ENCODE assay signal across 11 cellular contexts in the genomic region with DNA sequence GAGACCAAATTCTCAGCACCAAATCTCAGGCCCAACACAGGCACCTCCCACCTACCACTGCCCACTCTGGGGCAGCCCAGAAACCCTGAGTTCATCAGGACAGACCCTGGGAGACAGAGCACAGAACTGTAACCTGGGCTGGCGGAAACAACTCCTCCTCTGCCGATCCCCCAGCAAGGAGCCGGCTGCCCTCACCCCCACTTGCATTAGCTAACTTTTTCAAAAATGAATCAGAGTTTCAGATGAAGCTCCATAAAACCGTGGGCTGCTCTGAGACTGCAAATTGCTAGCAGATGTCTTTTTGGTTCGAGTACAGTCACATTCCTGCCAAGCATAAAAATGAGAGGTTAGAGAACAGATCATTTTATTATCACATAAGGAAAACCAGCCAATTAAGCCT.
DNase-seq lines count a peak whose midpoint lies in the region; ATAC-seq and TF ChIP-seq lines count a peak whose summit lies in the region.
"Had no signal": no experiment of that assay in that cellular context is flagged by ENCODE, and none has a peak within 500 bp of the region (broad histone marks: within the 10 kb centered on the region; RNA-seq: fewer than 3 reads in every experiment).

No MANE protein-coding gene starts in this region.

- peaks cover 3 to 5% of the 10 kb centered on the region in 2 donors for H3K4me1 ChIP-seq in uterus

- no peaks in the 10 kb centered on the region for H3K27me3 ChIP-seq in uterus

- H3K4me3 ChIP-seq in uterus: no peak overlapping the region

- H3K9me3 ChIP-seq in uterus: no peaks in the 10 kb centered on the region

- peak; percentile 50 for DNase-seq in GM13977 (ENCODE audit: low spot score)
- DNase-seq in T1000 (lab: John Stamatoyannopoulos, UW): peak; percentile 34
- DNase-seq in head of caudate nucleus: peak in 41 of 42 donors; percentile 20 to 85 (median 56)
- DNase-seq in uterus: peak in 1 of 2 donors; percentile 30
- no peak for DNase-seq in HUDEP-2 (lab: John Stamatoyannopoulos, UW; ENCODE audit: unreplicated experiment in 76 of 76)
- DNase-seq: DND-41; effector CD8-positive, alpha-beta T cell; NCI-H526 treated with DMSO at 0.1 percent for 48 hours; SHP77 treated with DMSO at 0.1 percent for 48 hours had no signal

- peak overlapping the region; percentile 34 to 53 for H3K27ac ChIP-seq in uterus

- ATAC-seq in GM21367 (IDR thresholded peaks at IDR 0.05; ENCODE audit: unreplicated experiment): no peak
- ATAC-seq in GM18909 (IDR thresholded peaks at IDR 0.05; ENCODE audit: poor library complexity, unreplicated experiment): no peak

- no peak for TF ChIP-seq POLR2A in uterus (IDR thresholded peaks at IDR 0.05)

- no peaks in the 10 kb centered on the region for H3K36me3 ChIP-seq in uterus

- TF ChIP-seq CTCF in GM13977 (IDR thresholded peaks at IDR 0.05; ENCODE audit: extremely low read depth, insufficient read depth, missing control alignments) (no peak), uterus (IDR thresholded peaks at IDR 0.05) (no peak)

- intact Hi-C loops in head of caudate nucleus (cut with DNase I) (no loop called here), uterus (cut with DNase I; ENCODE audit: low total_unique reads) (no loop called here)

- in situ Hi-C loops in GM13977 (cut with MboI; ENCODE audit: low pct_unique_long_range_greater_than_20kb, low sequenced_read_pairs, unreplicated experiment): no loop called here

Comparison
In these comparisons a context has a peak if more than half of its experiments do, and no peak if none do; other contexts are left out.
1. DNase-seq: peak in GM13977 (single experiment), T1000 (single experiment) and head of caudate nucleus (41 of 42); none in HUDEP-2 (0 of 76).